In the genomic region with DNA sequence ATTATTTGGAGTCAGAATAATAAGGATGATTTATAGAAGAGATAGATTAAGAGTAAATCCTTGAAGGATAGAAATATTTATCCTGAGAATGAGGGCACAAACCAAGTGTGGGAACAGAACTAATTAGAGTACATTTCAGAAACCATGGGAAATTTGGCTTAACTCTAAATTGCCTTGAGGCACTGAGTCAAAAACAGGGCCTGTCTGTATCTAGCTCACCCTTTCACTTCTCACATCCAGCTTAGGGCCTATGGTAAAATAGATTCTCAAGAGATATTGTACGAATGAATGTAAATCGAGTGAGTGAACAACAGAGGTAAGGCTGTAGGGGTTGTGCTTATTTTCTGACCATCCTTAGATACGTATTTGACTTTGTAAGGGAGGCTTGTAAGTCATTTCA, we compare ENCODE assay signal across 1 cellular context.
TF ChIP-seq lines count a peak whose summit lies in the region.

No MANE protein-coding gene starts in this region.

TF ChIP-seq in SK-N-SH treated with all-trans-retinoic acid at 6 μM for 48 hours, 23 proteins besides CTCF, POLR2A, EP300 and RAD21 (continued from another document):
- TF ChIP-seq, protein P1, sequence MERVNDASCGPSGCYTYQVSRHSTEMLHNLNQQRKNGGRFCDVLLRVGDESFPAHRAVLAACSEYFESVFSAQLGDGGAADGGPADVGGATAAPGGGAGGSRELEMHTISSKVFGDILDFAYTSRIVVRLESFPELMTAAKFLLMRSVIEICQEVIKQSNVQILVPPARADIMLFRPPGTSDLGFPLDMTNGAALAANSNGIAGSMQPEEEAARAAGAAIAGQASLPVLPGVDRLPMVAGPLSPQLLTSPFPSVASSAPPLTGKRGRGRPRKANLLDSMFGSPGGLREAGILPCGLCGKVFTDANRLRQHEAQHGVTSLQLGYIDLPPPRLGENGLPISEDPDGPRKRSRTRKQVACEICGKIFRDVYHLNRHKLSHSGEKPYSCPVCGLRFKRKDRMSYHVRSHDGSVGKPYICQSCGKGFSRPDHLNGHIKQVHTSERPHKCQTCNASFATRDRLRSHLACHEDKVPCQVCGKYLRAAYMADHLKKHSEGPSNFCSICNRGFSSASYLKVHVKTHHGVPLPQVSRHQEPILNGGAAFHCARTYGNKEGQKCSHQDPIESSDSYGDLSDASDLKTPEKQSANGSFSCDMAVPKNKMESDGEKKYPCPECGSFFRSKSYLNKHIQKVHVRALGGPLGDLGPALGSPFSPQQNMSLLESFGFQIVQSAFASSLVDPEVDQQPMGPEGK (CRISPR knock-in tag; IDR thresholded peaks at IDR 0.05; ENCODE audit: borderline replicate concordance), result no peak
- TF ChIP-seq, protein P2, sequence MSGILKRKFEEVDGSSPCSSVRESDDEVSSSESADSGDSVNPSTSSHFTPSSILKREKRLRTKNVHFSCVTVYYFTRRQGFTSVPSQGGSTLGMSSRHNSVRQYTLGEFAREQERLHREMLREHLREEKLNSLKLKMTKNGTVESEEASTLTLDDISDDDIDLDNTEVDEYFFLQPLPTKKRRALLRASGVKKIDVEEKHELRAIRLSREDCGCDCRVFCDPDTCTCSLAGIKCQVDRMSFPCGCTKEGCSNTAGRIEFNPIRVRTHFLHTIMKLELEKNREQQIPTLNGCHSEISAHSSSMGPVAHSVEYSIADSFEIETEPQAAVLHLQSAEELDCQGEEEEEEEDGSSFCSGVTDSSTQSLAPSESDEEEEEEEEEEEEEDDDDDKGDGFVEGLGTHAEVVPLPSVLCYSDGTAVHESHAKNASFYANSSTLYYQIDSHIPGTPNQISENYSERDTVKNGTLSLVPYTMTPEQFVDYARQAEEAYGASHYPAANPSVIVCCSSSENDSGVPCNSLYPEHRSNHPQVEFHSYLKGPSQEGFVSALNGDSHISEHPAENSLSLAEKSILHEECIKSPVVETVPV (CRISPR knock-in tag; IDR thresholded peaks at IDR 0.05), result no peak
